29 cellular contexts compared by ENCODE assay signal in the genomic region with DNA sequence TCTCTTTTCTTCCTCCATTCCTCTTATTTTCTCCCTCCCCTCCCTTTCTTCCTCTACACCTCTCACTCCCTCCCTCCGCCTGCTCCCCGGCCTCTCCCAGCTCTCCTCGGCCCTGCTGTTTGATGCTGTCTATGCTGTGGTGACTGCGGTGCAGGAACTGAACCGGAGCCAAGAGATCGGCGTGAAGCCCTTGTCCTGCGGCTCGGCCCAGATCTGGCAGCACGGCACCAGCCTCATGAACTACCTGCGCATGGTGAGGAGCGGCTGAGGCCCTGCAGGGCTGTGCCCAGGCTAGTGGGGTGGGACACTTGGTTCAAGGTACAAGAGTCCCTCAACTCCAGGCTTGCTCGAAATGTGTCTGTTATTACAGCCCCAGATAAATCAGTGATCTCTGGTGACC.
DNase-seq lines count a peak whose midpoint lies in the region; ATAC-seq lines count a peak whose summit lies in the region.
"Had no signal": no experiment of that assay in that cellular context is flagged by ENCODE, and none has a peak within 500 bp of the region (broad histone marks: within the 10 kb centered on the region; RNA-seq: fewer than 3 reads in every experiment).

No MANE protein-coding gene starts in this region.

- no peak overlapping the region for H4K8ac ChIP-seq in neuronal stem cell (ENCODE audit: low read depth, low read length)

- no peak overlapping the region for H2BK120ac ChIP-seq in neuronal stem cell (ENCODE audit: low read depth, low read length)

- H4K20me1 ChIP-seq in BLaER1, result peaks cover 12% of the 10 kb centered on the region; the same call in 1 of the 2 replicates
- H4K20me1 ChIP-seq in BLaER1 treated with 17β-estradiol and CSF1 and Interleukin-3, amounts not matched to agents 10 nM and 100 nM, result peaks cover 0 to 3% (median 0%) of the 10 kb centered on the region in 11 experiments; a peak in 1 of 22 replicates

- H3K9me3 ChIP-seq in BLaER1 (no peaks in the 10 kb centered on the region), neuronal stem cell (replicated peaks in 1 of 2; ENCODE audit: control insufficient read depth in 2 of 2, insufficient read depth in 1 of 2, low read depth in 1 of 2, low read length in 2 of 2) (no peaks in the 10 kb centered on the region)
- no peaks in the 10 kb centered on the region for H3K9me3 ChIP-seq in BLaER1 treated with 17β-estradiol and CSF1 and Interleukin-3, amounts not matched to agents 10 nM and 100 nM (replicated peaks in 1 of 11)
- H3K9me3 ChIP-seq: A549, BE2C, Caco-2 had no signal

- ATAC-seq in GM19395 (IDR thresholded peaks at IDR 0.05; ENCODE audit: unreplicated experiment), result no peak
- ATAC-seq: A549; CD8-positive, alpha-beta T cell had no signal

- no peak overlapping the region for H2BK12ac ChIP-seq in neuronal stem cell (ENCODE audit: low read length)

- no peak overlapping the region for H3K4ac ChIP-seq in neuronal stem cell (ENCODE audit: low read length)

- peaks cover 47% of the 10 kb centered on the region for H3K4me1 ChIP-seq in BLaER1
- H3K4me1 ChIP-seq in BLaER1 treated with 17β-estradiol and CSF1 and Interleukin-3, amounts not matched to agents 10 nM and 100 nM, result peaks cover 12 to 54% (median 45%) of the 10 kb centered on the region in 10 experiments
- H3K4me1 ChIP-seq in neuronal stem cell (ENCODE audit: control insufficient read depth in 2 of 2, insufficient read depth in 1 of 2, low read depth in 1 of 2, low read length in 2 of 2), result no peaks in the 10 kb centered on the region
- H3K4me1 ChIP-seq: A549, BE2C, Caco-2 had no signal

- H2BK5ac ChIP-seq in neuronal stem cell (ENCODE audit: low read length), result no peak overlapping the region

- H3K4me3 ChIP-seq in BLaER1, result no peak overlapping the region
- H3K4me3 ChIP-seq in BLaER1 treated with 17β-estradiol and CSF1 and Interleukin-3, amounts not matched to agents 10 nM and 100 nM, result no peak overlapping the region
- H3K4me3 ChIP-seq in neuronal stem cell (ENCODE audit: low read length in 2 of 2), result no peak overlapping the region
- H3K4me3 ChIP-seq: A549 had no signal

- no peak overlapping the region for H3K23ac ChIP-seq in neuronal stem cell (ENCODE audit: low read depth, low read length, poor library complexity)

- H3K27ac ChIP-seq in BLaER1 (no peak overlapping the region), neuronal stem cell (replicated peaks; ENCODE audit: low read length) (no peak overlapping the region)
- H3K27ac ChIP-seq in BLaER1 treated with 17β-estradiol and CSF1 and Interleukin-3, amounts not matched to agents 10 nM and 100 nM, result no peak overlapping the region
- H3K27ac ChIP-seq: 22Rv1, A549, C4-2B had no signal

- no peak overlapping the region for H4K91ac ChIP-seq in neuronal stem cell (ENCODE audit: low read depth, low read length, poor library complexity)

- 100% methylated on average over 2 of the region's 13 CpGs; no CpG with 5 or more reads in 1 of the 2 donors for WGBS in neuronal stem cell (ENCODE audit: extremely low coverage in 2 of 2, insufficient read length in 2 of 2, insufficient replicate concordance in 1 of 2), 2 donors

- no peak for DNase-seq in neuronal stem cell (ENCODE audit: low spot score)
- DNase-seq in iPS-NIHi11 (ENCODE audit: low spot score), result no peak
- DNase-seq in stimulated activated CD4-positive, alpha-beta T cell treated with anti-CD3 and anti-CD28 coated beads, Interleukin-4, amount 100 ng/mL, for 1 hour, result no peak
- DNase-seq: 8988T; ACHN; AML-193; BE2C; C1 segment of cervical spinal cord; Caco-2; Calu3; CD4-positive, alpha-beta memory T cell; CD4-positive, alpha-beta T cell; CD4-positive, CD25-positive, alpha-beta regulatory T cell; CD8-positive, alpha-beta memory T cell; CD8-positive, alpha-beta T cell; COR-L47; DMS 273 treated with DMSO at 0.1 percent for 48 hours; DMS153; DMS53; DMS79; DMS79 treated with DMSO at 0.1 percent for 48 hours; DND-41; EL had no signal

- no peaks in the 10 kb centered on the region for H3K79me1 ChIP-seq in neuronal stem cell (ENCODE audit: low read depth, low read length)

- H3K27me3 ChIP-seq in BLaER1, result 0 out of 2 replicates have a peak, but pooled peaks cover 9% of the 10 kb centered on the region
- H3K27me3 ChIP-seq in BLaER1 treated with 17β-estradiol and CSF1 and Interleukin-3, amounts not matched to agents 10 nM and 100 nM, result peaks cover 0 to 16% (median 3%) of the 10 kb centered on the region in 11 experiments; a peak in 8 of 22 replicates
- no peaks in the 10 kb centered on the region for H3K27me3 ChIP-seq in neuronal stem cell (ENCODE audit: control insufficient read depth in 3 of 3, insufficient read depth in 3 of 3, low read depth in 1 of 3, low read length in 3 of 3)
- H3K27me3 ChIP-seq: BE2C had no signal

- H3K4me2 ChIP-seq in BLaER1 (peak overlapping the region; percentile 33), neuronal stem cell (ENCODE audit: insufficient read depth, low read length, poor library complexity, severe bottlenecking) (no peak overlapping the region)
- H3K4me2 ChIP-seq in BLaER1 treated with 17β-estradiol and CSF1 and Interleukin-3, amounts not matched to agents 10 nM and 100 nM, result peak overlapping the region in 8 of 11 experiments; percentile 5 to 64 (median 52); a peak in 15 of 22 replicates
- H3K4me2 ChIP-seq: A549 had no signal

- no peaks in the 10 kb centered on the region for H3K36me3 ChIP-seq in BLaER1
- H3K36me3 ChIP-seq in BLaER1 treated with 17β-estradiol and CSF1 and Interleukin-3, amounts not matched to agents 10 nM and 100 nM, result no peaks in the 10 kb centered on the region
- no peaks in the 10 kb centered on the region for H3K36me3 ChIP-seq in neuronal stem cell (replicated peaks in 1 of 2; ENCODE audit: control insufficient read depth in 2 of 2, insufficient read depth in 2 of 2, low read length in 2 of 2)
- H3K36me3 ChIP-seq: BE2C had no signal

- H2BK15ac ChIP-seq in neuronal stem cell (ENCODE audit: low read length), result no peak overlapping the region

- peak overlapping the region; percentile 15 for H3K18ac ChIP-seq in neuronal stem cell (ENCODE audit: low read length)

- H2AFZ ChIP-seq in neuronal stem cell (ENCODE audit: low read length), result no peak overlapping the region

- H3K9ac ChIP-seq in BLaER1 (no peak overlapping the region), neuronal stem cell (ENCODE audit: low read depth, low read length, poor library complexity) (no peak overlapping the region)
- no peak overlapping the region for H3K9ac ChIP-seq in BLaER1 treated with 17β-estradiol and CSF1 and Interleukin-3, amounts not matched to agents 10 nM and 100 nM

- H2AK5ac ChIP-seq in neuronal stem cell (ENCODE audit: low read depth, low read length), result no peak overlapping the region

- no peak overlapping the region for H3K14ac ChIP-seq in neuronal stem cell (ENCODE audit: low read length)
